Comparison of ENCODE assay signal across 20 cellular contexts in the genomic region with DNA sequence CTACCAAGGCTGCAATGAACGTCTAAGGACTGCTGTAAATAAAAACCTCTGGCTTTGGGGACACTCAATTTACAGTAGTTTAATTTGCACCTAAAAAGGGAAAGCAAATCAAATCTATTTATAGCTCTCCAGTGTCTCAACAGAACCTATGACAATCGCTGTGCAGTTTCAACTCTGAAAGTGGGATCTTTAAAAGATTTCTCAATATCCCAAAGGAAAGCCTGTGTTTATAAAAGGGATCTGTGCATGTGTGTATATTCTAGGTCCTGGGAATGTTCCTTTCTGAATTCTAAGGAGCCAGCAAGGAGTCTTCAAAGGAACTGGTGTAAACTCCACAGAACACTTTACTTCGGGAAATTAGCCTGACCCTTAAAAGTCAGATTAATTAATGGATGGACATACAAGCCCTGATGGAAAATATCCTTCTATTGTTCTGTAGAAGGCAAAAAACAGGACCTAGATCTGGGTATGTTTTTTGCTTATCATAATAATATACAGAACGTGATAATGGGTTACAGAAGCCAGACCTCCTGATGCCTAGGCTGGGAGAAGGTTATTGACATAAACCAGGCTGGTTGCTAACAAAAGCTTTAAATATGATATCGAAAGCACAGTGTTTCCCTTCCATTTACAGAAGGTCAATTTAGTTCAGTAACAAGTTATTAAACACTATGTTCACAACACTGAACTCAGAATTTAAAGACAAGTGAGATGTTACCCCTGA. TPM values are rescaled to one million over a fixed set of nuclear protein-coding genes. Genes with fewer than 3 reads are reported as not detected.
DNase-seq lines count a peak whose midpoint lies in the region; ATAC-seq and TF ChIP-seq lines count a peak whose summit lies in the region.
"Had no signal": no experiment of that assay in that cellular context is flagged by ENCODE, and none has a peak within 500 bp of the region (broad histone marks: within the 10 kb centered on the region; RNA-seq: fewer than 3 reads in every experiment).

No MANE protein-coding gene starts in this region.

- H3F3A ChIP-seq in smooth muscle cell (ENCODE audit: low read depth) = peaks cover 3% of the 10 kb centered on the region

- H3K36me3 Mint-ChIP-seq in stimulated activated memory B cell treated with anti-CD40 and anti-IgM and Interleukin-4, amounts not matched to agents 10 μg/mL and 1 μg/mL and 100 μg/mL, for 72 hours = no peaks in the 10 kb centered on the region

- H3K27me3 ChIP-seq in gastroesophageal sphincter (no peaks in the 10 kb centered on the region), smooth muscle cell (ENCODE audit: low read depth) (no peaks in the 10 kb centered on the region), dorsolateral prefrontal cortex (no peaks in the 10 kb centered on the region)
- H3K27me3 ChIP-seq: heart right ventricle had no signal

- no peak overlapping the region for H3K4me3 Mint-ChIP-seq in stimulated activated memory B cell treated with anti-CD40 and anti-IgM and Interleukin-4, amounts not matched to agents 10 μg/mL and 1 μg/mL and 100 μg/mL, for 72 hours
- H3K4me3 Mint-ChIP-seq: natural killer cell treated with Interleukin-12 subunit alpha and Interleukin-12 subunit beta and Interleukin-15 and Interleukin-18, amount 100 ng/mL, for 72 hours; stimulated activated naive CD8-positive, alpha-beta T cell treated with anti-CD3 and anti-CD28 coated beads, Interleukin-15, Interleukin-2, amounts not matched to agents 100 ng/mL and 50 ng/mL, for 24 hours; T-helper 2 cell treated with Interferon-gamma antibody and Interleukin-4, amounts not matched to agents 5 μg/mL and 100 μg/mL, for 36 hours had no signal

- TF ChIP-seq POLR2A in gastroesophageal sphincter (IDR thresholded peaks at IDR 0.05) = no peak

- H4K20me1 ChIP-seq in smooth muscle cell (ENCODE audit: low read depth) = peaks cover 54% of the 10 kb centered on the region

- H3K36me3 ChIP-seq in gastroesophageal sphincter (no peaks in the 10 kb centered on the region), smooth muscle cell (ENCODE audit: low read depth) (no peaks in the 10 kb centered on the region)
- H3K36me3 ChIP-seq: heart right ventricle had no signal

- H3K4me1 ChIP-seq in gastroesophageal sphincter (peaks cover 10 to 67% (median 13%) of the 10 kb centered on the region in 3 donors), smooth muscle cell (ENCODE audit: low read depth) (no peaks in the 10 kb centered on the region)

- peak; percentile 60 for DNase-seq in EH (ENCODE audit: low read depth)
- peak; percentile 46 for DNase-seq in amniotic epithelial cell (ENCODE audit: low read depth)
- no peak for DNase-seq in smooth muscle cell (lab: John Stamatoyannopoulos, UW; ENCODE audit: unreplicated experiment)
- no peak for DNase-seq in dorsolateral prefrontal cortex
- DNase-seq in HuH-7 (ENCODE audit: low spot score) = no peak
- no peak for DNase-seq in amygdala (lab: John Stamatoyannopoulos, UW)
- DNase-seq: activated effector memory CD4-positive, alpha-beta T cell treated with Interleukin-2 at 50 U/mL for 16 hours; heart right ventricle; KBM-7; NCI-H1048; NCI-H2081 treated with DMSO at 0.1 percent for 48 hours; NCI-H510A had no signal

- H3K4me2 ChIP-seq in smooth muscle cell = peak overlapping the region; percentile 32

- TF ChIP-seq CTCF in gastroesophageal sphincter (IDR thresholded peaks at IDR 0.05) (no peak), smooth muscle cell (IDR thresholded peaks at IDR 0.05; ENCODE audit: borderline replicate concordance, insufficient read depth, poor library complexity, severe bottlenecking) (no peak), dorsolateral prefrontal cortex (IDR thresholded peaks at IDR 0.05 in 54 of 56, conservative IDR thresholded peaks at IDR 0.05 in 2 of 56; ENCODE audit: low read depth in 1 of 56, partially characterized antibody in 56 of 56) (no peak)

- peaks cover 26% of the 10 kb centered on the region for H3K27me3 Mint-ChIP-seq in stimulated activated memory B cell treated with anti-CD40 and anti-IgM and Interleukin-4, amounts not matched to agents 10 μg/mL and 1 μg/mL and 100 μg/mL, for 72 hours

- no peak overlapping the region for H3K27ac Mint-ChIP-seq in stimulated activated memory B cell treated with anti-CD40 and anti-IgM and Interleukin-4, amounts not matched to agents 10 μg/mL and 1 μg/mL and 100 μg/mL, for 72 hours
- H3K27ac Mint-ChIP-seq: natural killer cell treated with Interleukin-12 subunit alpha and Interleukin-12 subunit beta and Interleukin-15 and Interleukin-18, amount 100 ng/mL, for 72 hours; stimulated activated naive CD8-positive, alpha-beta T cell treated with anti-CD3 and anti-CD28 coated beads, Interleukin-15, Interleukin-2, amounts not matched to agents 100 ng/mL and 50 ng/mL, for 24 hours; T-helper 2 cell treated with Interferon-gamma antibody and Interleukin-4, amounts not matched to agents 5 μg/mL and 100 μg/mL, for 36 hours had no signal

- H3K9me3 Mint-ChIP-seq in stimulated activated memory B cell treated with anti-CD40 and anti-IgM and Interleukin-4, amounts not matched to agents 10 μg/mL and 1 μg/mL and 100 μg/mL, for 72 hours = peaks cover 5% of the 10 kb centered on the region
- H3K9me3 Mint-ChIP-seq: natural killer cell treated with Interleukin-12 subunit alpha and Interleukin-12 subunit beta and Interleukin-15 and Interleukin-18, amount 100 ng/mL, for 72 hours had no signal

- H3K4me1 Mint-ChIP-seq in stimulated activated memory B cell treated with anti-CD40 and anti-IgM and Interleukin-4, amounts not matched to agents 10 μg/mL and 1 μg/mL and 100 μg/mL, for 72 hours = no peaks in the 10 kb centered on the region

- no peak overlapping the region for H3K9ac ChIP-seq in smooth muscle cell (ENCODE audit: low read depth)

- peaks cover 99% of the 10 kb centered on the region for H3K79me2 ChIP-seq in smooth muscle cell (ENCODE audit: low read depth)

- no peak overlapping the region for H2AFZ ChIP-seq in smooth muscle cell (ENCODE audit: low read depth)

- H3K4me3 ChIP-seq in gastroesophageal sphincter (peak overlapping the region in 1 of 2 donors; percentile 16), smooth muscle cell (no peak overlapping the region), dorsolateral prefrontal cortex (no peak overlapping the region)
- H3K4me3 ChIP-seq: heart right ventricle, lung had no signal

- ATAC-seq in gastroesophageal sphincter = peak; percentile 68
- no peak for ATAC-seq in stimulated activated memory B cell treated with anti-CD40 and anti-IgM and Interleukin-4, amounts not matched to agents 10 μg/mL and 1 μg/mL and 100 μg/mL, for 72 hours
- ATAC-seq: activated CD4-positive, CD25-positive, alpha-beta regulatory T cell treated with anti-CD3 and anti-CD28 coated beads, Interleukin-2, amount 50 U/mL, for 24 hours; natural killer cell treated with Interleukin-12 subunit alpha and Interleukin-12 subunit beta and Interleukin-15 and Interleukin-18, amount 100 ng/mL, for 72 hours; Right ventricle myocardium inferior had no signal

- 8 to 20% methylated on average over 5 of the region's 5 CpGs for whole genome bisulfite sequencing in gastroesophageal sphincter (ENCODE audit: low coverage in 1 of 2), 2 donors
- 41% methylated on average over 5 of the region's 5 CpGs for WGBS in smooth muscle cell (ENCODE audit: low lambda C conversion rate)

- no peak for TF ChIP-seq EP300 in gastroesophageal sphincter (IDR thresholded peaks at IDR 0.05)

- H3K9me3 ChIP-seq in gastroesophageal sphincter (peaks cover 0 to 10% (median 0%) of the 10 kb centered on the region in 3 donors), smooth muscle cell (replicated peaks; ENCODE audit: low read depth) (peaks cover 4% of the 10 kb centered on the region)

- intact Hi-C loops in dorsolateral prefrontal cortex (cut with DNase I) = no loop called here

- H3K27ac ChIP-seq in gastroesophageal sphincter (peak overlapping the region; percentile 66 to 87 (median 84)), smooth muscle cell (ENCODE audit: low read depth) (peak overlapping the region; percentile 14), dorsolateral prefrontal cortex (peak overlapping the region in 6 of 59 donors; percentile 10 to 33 (median 16))
- H3K27ac ChIP-seq: heart right ventricle had no signal

RNA-seq across cellular contexts. Expression of gene AFAP1, which starts 53.2 kb away (rescaled TPM):
- total RNA-seq in gastroesophageal sphincter = 10 to 100 TPM; 32.0 to 79.7 (median 48.1) TPM
- 17.9 and 24.8 TPM in 2 replicates for total RNA-seq in smooth muscle cell
- polyA plus RNA-seq in smooth muscle cell = 12.6 and 15.8 TPM in 2 replicates
- total RNA-seq in dorsolateral prefrontal cortex = 10 to 100 TPM; 16.0 to 44.2 (median 28.5) TPM

Comparison
In these comparisons a context has a peak if more than half of its experiments do, and no peak if none do; other contexts are left out.
1. DNase-seq: peak in EH (single experiment) and amniotic epithelial cell (single experiment); none in smooth muscle cell (single experiment), dorsolateral prefrontal cortex (0 of 10), HuH-7 (single experiment) and amygdala (0 of 56).